1 cellular context compared by ENCODE assay signal in the genomic region with DNA sequence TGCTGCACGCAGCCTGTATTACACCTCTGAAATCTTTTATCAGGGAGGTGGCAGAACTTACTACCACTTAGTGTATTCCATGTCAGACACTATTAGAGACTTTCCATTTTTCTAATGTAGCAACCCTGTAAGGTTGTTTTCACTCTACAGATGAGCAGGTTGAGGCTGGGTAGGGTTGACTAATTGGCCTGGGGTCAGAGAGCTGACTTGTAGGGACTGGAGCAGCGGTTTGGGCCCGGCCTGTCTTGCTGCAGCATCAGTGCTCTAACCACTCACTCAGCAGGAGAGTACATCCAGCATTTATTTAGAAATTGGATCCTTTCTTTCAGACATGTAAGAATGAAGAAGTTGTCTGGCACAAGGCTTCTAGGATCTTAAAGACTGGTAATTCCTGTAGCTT.
TF ChIP-seq lines count a peak whose summit lies in the region.

No MANE protein-coding gene starts in this region.

TF ChIP-seq in GM23338, 12 proteins besides CTCF, POLR2A, EP300 and RAD21 (continued from another document):
- no peak for TF ChIP-seq ZNF462 (CRISPR knock-in tag; IDR thresholded peaks at IDR 0.05)
- no peak for TF ChIP-seq EZH2phosphoT487 (IDR thresholded peaks at IDR 0.05; ENCODE audit: unreplicated experiment)
- TF ChIP-seq ETS1 (IDR thresholded peaks at IDR 0.05): no peak
- TF ChIP-seq EZH2 (IDR thresholded peaks at IDR 0.05; ENCODE audit: low read depth, unreplicated experiment): no peak
